19 cellular contexts compared by ENCODE assay signal in genomic region chr12:14193623-14194022, GRCh38.
DNase-seq lines count a peak whose midpoint lies in the region; TF ChIP-seq lines count a peak whose summit lies in the region.
"Had no signal": no experiment of that assay in that cellular context is flagged by ENCODE, and none has a peak within 500 bp of the region (broad histone marks: within the 10 kb centered on the region; RNA-seq: fewer than 3 reads in every experiment).

No MANE protein-coding gene starts in this region.

- H3K9me3 ChIP-seq in OCI-LY7 (ENCODE audit: low read length): no peaks in the 10 kb centered on the region; the same call in 1 of the 2 replicates
- no peaks in the 10 kb centered on the region for H3K9me3 ChIP-seq in tibial artery
- no peaks in the 10 kb centered on the region for H3K9me3 ChIP-seq in GM23248 (ENCODE audit: low read depth)

- H3K27ac Mint-ChIP-seq in nephron: no peak overlapping the region
- H3K27ac Mint-ChIP-seq: endodermal cell, nephron progenitor cell had no signal

- H3K9me2 ChIP-seq in OCI-LY7 (ENCODE audit: insufficient read depth, low read length) (no peaks in the 10 kb centered on the region), GM23248 (ENCODE audit: insufficient read depth) (no peaks in the 10 kb centered on the region)

- H3K4me1 ChIP-seq in OCI-LY7 (ENCODE audit: insufficient read depth, low read length, poor library complexity, severe bottlenecking): peaks cover 52% of the 10 kb centered on the region
- H3K4me1 ChIP-seq in tibial artery: no peaks in the 10 kb centered on the region
- no peaks in the 10 kb centered on the region for H3K4me1 ChIP-seq in GM23248 (ENCODE audit: insufficient read depth)
- H3K4me1 ChIP-seq: parathyroid adenoma had no signal

- H2AFZ ChIP-seq in OCI-LY7 (ENCODE audit: low read length) (peak overlapping the region; percentile 23; the same call in 1 of the 2 replicates), GM23248 (no peak overlapping the region)
- H2AFZ ChIP-seq: parathyroid adenoma had no signal

- 49 to 55% methylated on average over 10 of the region's 10 CpGs for WGBS in GM23248 (ENCODE audit: low coverage in 1 of 2, low lambda C conversion rate in 2 of 2, missing lambda C conversion rate in 2 of 2), 2 experiments

- H4K20me1 ChIP-seq in OCI-LY7 (ENCODE audit: insufficient read depth, low read length): no peaks in the 10 kb centered on the region
- no peaks in the 10 kb centered on the region for H4K20me1 ChIP-seq in GM23248 (ENCODE audit: insufficient read depth)

- in situ Hi-C loops in GM23248 (cut with MboI): no loop called here

- H3K9me3 Mint-ChIP-seq in nephron: peaks cover 3% of the 10 kb centered on the region
- H3K9me3 Mint-ChIP-seq: endodermal cell, nephron progenitor cell had no signal

- H3K4me3 Mint-ChIP-seq in nephron: peak overlapping the region in 2 of 3 experiments; percentile 35 to 40
- H3K4me3 Mint-ChIP-seq: endodermal cell, nephron progenitor cell had no signal

- no TSS peak for BruUV-seq in OCI-LY7 (replicated peaks; lab: Mats Ljungman, UMichigan)

- H3K4me3 ChIP-seq in OCI-LY7 (ENCODE audit: low read depth, low read length, poor library complexity, severe bottlenecking) (no peak overlapping the region), tibial artery (no peak overlapping the region), GM23248 (no peak overlapping the region)
- H3K4me3 ChIP-seq: cardiac muscle cell had no signal

- H3K9ac ChIP-seq in GM23248: no peak overlapping the region
- H3K9ac ChIP-seq: parathyroid adenoma had no signal

- H3K27me3 ChIP-seq in tibial artery (no peaks in the 10 kb centered on the region), GM23248 (replicated peaks; ENCODE audit: insufficient read depth) (no peaks in the 10 kb centered on the region)
- H3K27me3 ChIP-seq: cardiac muscle cell had no signal

- H3K79me2 ChIP-seq in OCI-LY7 (ENCODE audit: insufficient read depth, low read depth, low read length): no peaks in the 10 kb centered on the region
- no peaks in the 10 kb centered on the region for H3K79me2 ChIP-seq in GM23248 (ENCODE audit: insufficient read depth)
- H3K79me2 ChIP-seq: parathyroid adenoma had no signal

- peaks cover 13% of the 10 kb centered on the region for H3K4me1 Mint-ChIP-seq in nephron

- H3F3A ChIP-seq in GM23248 (ENCODE audit: insufficient read depth): no peaks in the 10 kb centered on the region

- no peaks in the 10 kb centered on the region for H3K36me3 ChIP-seq in OCI-LY7 (ENCODE audit: insufficient read depth, low read length)
- H3K36me3 ChIP-seq in tibial artery: no peaks in the 10 kb centered on the region
- H3K36me3 ChIP-seq in GM23248 (ENCODE audit: low read depth): no peaks in the 10 kb centered on the region
- H3K36me3 ChIP-seq: cardiac muscle cell had no signal

- intact Hi-C loops in OCI-LY7 (cut with micrococcal nuclease; ENCODE audit: unreplicated experiment) (no loop called here), tibial artery (cut with DNase I; ENCODE audit: low total_unique reads) (no loop called here)

- H3K36me3 Mint-ChIP-seq in nephron (ENCODE audit: low read depth): no peaks in the 10 kb centered on the region

- H3K27me3 Mint-ChIP-seq in nephron (ENCODE audit: low read depth): no peaks in the 10 kb centered on the region

- TF ChIP-seq CTCF in OCI-LY7 (conservative IDR thresholded peaks at IDR 0.05; ENCODE audit: low read length) (no peak), nephron (IDR thresholded peaks at IDR 0.05; ENCODE audit: unreplicated experiment in 3 of 3) (no peak), tibial artery (IDR thresholded peaks at IDR 0.05) (no peak)

- H3K27ac ChIP-seq in OCI-LY7 (ENCODE audit: low read depth, low read length, poor library complexity, severe bottlenecking) (no peak overlapping the region), tibial artery (no peak overlapping the region), GM23248 (no peak overlapping the region)
- H3K27ac ChIP-seq: cardiac muscle cell, parathyroid adenoma had no signal

- H3K4me2 ChIP-seq in OCI-LY7 (ENCODE audit: low read length) (peak overlapping the region; percentile 45), GM23248 (ENCODE audit: unreplicated experiment) (no peak overlapping the region)

- CTCF ChIA-PET in OCI-LY7 (lab: Charles Lee; ENCODE audit: unreplicated experiment): no interaction called here

- DNase-seq in NCI-H2171 treated with DMSO at 0.1 percent for 48 hours (lab: John Stamatoyannopoulos, UW): peak; percentile 39
- DNase-seq in NCI-H2171 (lab: John Stamatoyannopoulos, UW): no peak
- peak; percentile 2 to 87 (median 63) for DNase-seq in NCI-H1417 (lab: John Stamatoyannopoulos, UW)
- DNase-seq in OCI-LY7 (ENCODE audit: low spot score): peak; percentile 76
- DNase-seq in tibial artery: no peak
- DNase-seq in GM23248: no peak
- DNase-seq in activated CD4-positive, alpha-beta T cell treated with anti-CD3 and anti-CD28 coated beads for 1 hour: no peak
- DNase-seq: activated CD4-positive, alpha-beta T cell treated with anti-CD3 and anti-CD28 coated beads for 48 hours; activated naive CD4-positive, alpha-beta T cell treated with anti-CD3 and anti-CD28 coated beads, Interleukin-2, amount 50 U/mL, for 16 hours; cortex of kidney; endodermal cell; NCI-H187 treated with DMSO at 0.1 percent for 48 hours; NCI-H526; nephron progenitor cell; PC-3; SHP77 treated with DMSO at 0.1 percent for 48 hours had no signal

- POLR2A ChIA-PET in OCI-LY7 (lab: Charles Lee): interaction anchor here (0.6 kb wide), 1 partner anchor 55 kb away, joined by 3 read pairs; no protein-coding TSS in a partner anchor

Comparison
In these comparisons a context has a peak if more than half of its experiments do, and no peak if none do; other contexts are left out.
1. DNase-seq: peak in NCI-H2171 treated with DMSO at 0.1 percent for 48 hours (single experiment), NCI-H1417 (3 of 3) and OCI-LY7 (single experiment); none in NCI-H2171 (single experiment), tibial artery (0 of 2), GM23248 (single experiment) and activated CD4-positive, alpha-beta T cell treated with anti-CD3 and anti-CD28 coated beads for 1 hour (single experiment).